Comparison of ENCODE assay signal across 8 cellular contexts in the genomic region with DNA sequence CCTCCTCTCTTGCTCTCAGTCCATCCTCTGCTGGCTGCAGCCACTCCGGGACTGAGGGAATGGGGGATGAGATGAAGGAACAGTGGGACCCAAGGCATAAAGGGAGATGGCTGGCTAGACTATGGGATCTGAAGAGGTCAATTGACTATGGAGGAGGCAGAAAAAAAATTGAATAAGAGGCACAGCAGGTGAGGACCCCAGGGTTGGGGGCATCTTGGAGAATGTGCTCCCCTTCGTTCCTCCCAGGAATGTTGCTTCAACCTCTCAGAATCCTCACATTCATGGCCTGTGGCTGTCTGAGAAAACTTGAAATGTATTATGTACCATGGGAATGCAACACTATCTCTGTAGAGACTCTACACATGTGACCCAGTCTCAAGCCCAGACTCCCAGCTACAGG.
"Had no signal": no experiment of that assay in that cellular context is flagged by ENCODE, and none has a peak within 500 bp of the region (broad histone marks: within the 10 kb centered on the region; RNA-seq: fewer than 3 reads in every experiment).

No MANE protein-coding gene starts in this region.

- FAIRE-seq: G401.6, GM12878, GM12891, GM12892, GM18507, GM19239 had no signal

- ATAC-seq: GM12878 had no signal

- H3K4me3 ChIP-seq: GM12878 had no signal

- DNase-seq: GDM1, GF-D8 had no signal
